ENCODE assay signal across 18 cellular contexts in the genomic region with DNA sequence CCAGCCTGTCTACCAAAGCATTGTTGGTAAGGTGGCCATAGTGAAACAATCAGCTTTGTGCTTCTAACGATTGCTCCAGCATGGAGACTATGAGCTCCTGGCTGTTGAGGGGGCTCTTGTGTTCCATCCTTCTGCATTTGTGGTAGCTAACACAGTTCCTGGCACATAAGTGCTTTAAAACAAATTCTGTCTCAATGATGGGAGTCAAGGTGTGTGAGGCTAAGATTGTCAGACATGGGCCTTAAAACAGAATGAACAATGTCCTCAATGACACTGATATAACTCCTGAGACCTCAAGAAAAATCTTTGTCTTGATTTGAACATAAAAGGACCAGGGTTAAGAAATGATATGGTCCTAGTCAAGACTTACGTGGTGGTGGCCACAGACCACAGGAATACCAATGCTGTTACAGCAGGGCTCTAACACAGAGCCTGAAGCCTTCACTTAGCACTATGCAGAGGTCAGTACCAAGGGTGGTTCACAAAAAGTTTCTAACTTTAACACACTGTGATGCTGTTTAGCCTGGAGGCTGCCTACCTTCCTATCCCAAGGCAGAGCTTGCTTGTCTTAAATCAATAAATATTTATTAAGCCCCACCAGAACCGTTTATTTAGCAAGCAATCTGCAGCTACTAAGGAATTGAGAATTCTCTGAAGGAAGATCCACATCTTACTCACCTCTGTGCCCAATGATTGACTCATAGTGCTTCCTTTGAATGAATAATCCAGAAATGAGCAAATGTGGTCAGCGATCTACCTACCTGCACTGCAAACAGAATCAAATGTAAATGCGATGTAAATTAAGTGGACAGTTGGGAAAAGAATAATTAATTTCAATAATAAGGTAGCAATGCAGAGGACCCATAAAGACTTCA. TPM values are rescaled to one million over a fixed set of nuclear protein-coding genes. Genes with fewer than 3 reads are reported as not detected.
DNase-seq lines count a peak whose midpoint lies in the region; ATAC-seq, FAIRE-seq and TF ChIP-seq lines count a peak whose summit lies in the region.
"Had no signal": no experiment of that assay in that cellular context is flagged by ENCODE, and none has a peak within 500 bp of the region (broad histone marks: within the 10 kb centered on the region; RNA-seq: fewer than 3 reads in every experiment).

No MANE protein-coding gene starts in this region.

- TF ChIP-seq EP300 in A549 (IDR thresholded peaks at IDR 0.05): no peak

- TF ChIP-seq RAD21 in A549 (conservative IDR thresholded peaks at IDR 0.05 in 1 of 2, IDR thresholded peaks at IDR 0.05 in 1 of 2): no peak

- CTCF ChIA-PET in A549 (lab: Yijun Ruan, JAX): interaction anchor here (1.3 to 3.0 kb wide), 2 partner anchors 84 kb away, joined by 3 to 9 read pairs; no protein-coding TSS in a partner anchor

- H3K9me3 ChIP-seq in A549: no peaks in the 10 kb centered on the region
- H3K9me3 ChIP-seq: right atrium auricular region had no signal

- H3K4me3 ChIP-seq in A549 (no peak overlapping the region), epithelial cell of proximal tubule (ENCODE audit: low read depth, low read length) (no peak overlapping the region)
- H3K4me3 ChIP-seq: right atrium auricular region had no signal

- no peak for DNase-seq in A549 (ENCODE audit: low read depth in 1 of 2, low spot score in 1 of 2)
- peak; percentile 57 for DNase-seq in EL
- DNase-seq in RKO (ENCODE audit: low spot score): peak; percentile 4
- DNase-seq in epithelial cell of proximal tubule (ENCODE audit: low read depth): peak; percentile 40
- DNase-seq in SIG-M5 treated with dmso at 0.1 percent for 504 hours (lab: John Stamatoyannopoulos, UW; ENCODE audit: unreplicated experiment): no peak
- DNase-seq in NCI-H1694 treated with DMSO at 0.1 percent for 48 hours (lab: John Stamatoyannopoulos, UW): no peak
- DNase-seq: activated CD4-positive, alpha-beta memory T cell treated with anti-CD3 and anti-CD28 coated beads for 36 hours; endodermal cell; foreskin melanocyte; left ventricle myocardium superior; NCI-H2081; NCI-H524 treated with DMSO at 0.1 percent for 48 hours; occipital lobe; substantia nigra had no signal

- POLR2A ChIA-PET in A549 (lab: Yijun Ruan, JAX): no interaction called here

- no peak for FAIRE-seq in A549 (lab: Jason Lieb, UNC)

- H3K4me2 ChIP-seq in A549: peak overlapping the region; percentile 34

- H3K27ac ChIP-seq in A549: peak overlapping the region in 1 of 2 experiments; percentile 24; a peak in 3 of 6 replicates
- H3K27ac ChIP-seq: right atrium auricular region had no signal

- TF ChIP-seq CTCF in A549 (IDR thresholded peaks at IDR 0.05): no peak
- TF ChIP-seq CTCF in epithelial cell of proximal tubule (conservative IDR thresholded peaks at IDR 0.05; ENCODE audit: low read depth, low read length): no peak

- peaks cover 65% of the 10 kb centered on the region for H3K4me1 ChIP-seq in A549
- H3K4me1 ChIP-seq: right atrium auricular region had no signal

- ATAC-seq in A549: no peak
- no peak for ATAC-seq in HG03108 (IDR thresholded peaks at IDR 0.05; ENCODE audit: unreplicated experiment)
- ATAC-seq: left ventricle myocardium superior had no signal

- TF ChIP-seq POLR2A in A549 (IDR thresholded peaks at IDR 0.05; ENCODE audit: low read length): no peak

- 26% methylated on average over 5 of the region's 5 CpGs for WGBS in A549 (ENCODE audit: missing lambda C conversion rate)

TF ChIP-seq in A549, 52 proteins besides CTCF, POLR2A, EP300 and RAD21:
- TF ChIP-seq POLR2AphosphoS2 (conservative IDR thresholded peaks at IDR 0.05; ENCODE audit: low read length): no peak
- TF ChIP-seq FOSB (CRISPR knock-in tag; IDR thresholded peaks at IDR 0.05): no peak
- TF ChIP-seq HEYL (CRISPR knock-in tag; IDR thresholded peaks at IDR 0.05): no peak
- TF ChIP-seq, protein P1, sequence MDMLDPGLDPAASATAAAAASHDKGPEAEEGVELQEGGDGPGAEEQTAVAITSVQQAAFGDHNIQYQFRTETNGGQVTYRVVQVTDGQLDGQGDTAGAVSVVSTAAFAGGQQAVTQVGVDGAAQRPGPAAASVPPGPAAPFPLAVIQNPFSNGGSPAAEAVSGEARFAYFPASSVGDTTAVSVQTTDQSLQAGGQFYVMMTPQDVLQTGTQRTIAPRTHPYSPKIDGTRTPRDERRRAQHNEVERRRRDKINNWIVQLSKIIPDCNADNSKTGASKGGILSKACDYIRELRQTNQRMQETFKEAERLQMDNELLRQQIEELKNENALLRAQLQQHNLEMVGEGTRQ (IDR thresholded peaks at IDR 0.05): no peak
- no peak for TF ChIP-seq PHF8 (IDR thresholded peaks at IDR 0.05; ENCODE audit: borderline replicate concordance, low read depth)
- TF ChIP-seq CBX2 (IDR thresholded peaks at IDR 0.05; ENCODE audit: borderline replicate concordance, low read depth): no peak
- TF ChIP-seq JUN (IDR thresholded peaks at IDR 0.05): no peak

RNA-seq across cellular contexts. Expression of a gene that starts 35.1 kb away (rescaled TPM):
- polyA plus RNA-seq in A549 (2011; rRNA removed): 2.5 TPM in 2 replicates
- 4.1 and 5.0 TPM in 2 replicates for polyA plus RNA-seq in A549 (2012; cell fraction: cytosol; rRNA removed)
- 4.4 and 5.9 TPM in 2 replicates for polyA plus RNA-seq in A549 (2012; cell fraction: nucleus; rRNA removed)
- polyA plus RNA-seq in A549 (2017; fragmentation: RNase III; extraction: RNeasy Plus Mini Kit Qiagen cat#74134 plus additional on column Dnase treatment): 13.5 to 19.0 TPM (median 16.1 TPM) in 3 replicates
- polyA minus RNA-seq in A549 (2011; rRNA and poly(A)+ RNA removed): 3.5 and 4.0 TPM in 2 replicates
- total RNA-seq in epithelial cell of proximal tubule: 53.7 and 67.0 TPM in 2 replicates
- total RNA-seq: activated CD4-positive, alpha-beta memory T cell treated with anti-CD3 and anti-CD28 coated beads for 36 hours; activated T-helper 1 cell treated with anti-CD3 and anti-CD28 coated beads, Interleukin-12 subunit alpha, Interleukin-12 subunit beta, Interleukin-2, Interleukin-4 antibody, amounts not matched to agents 30 ng/mL and 10 ng/mL and 1 ng/mL, durations not matched to agents 14 hours and 24 hours and 36 hours; OCI-LY7 had no signal

Comparison
In these comparisons a context has a peak if more than half of its experiments do, and no peak if none do; other contexts are left out.
1. DNase-seq: peak in EL (single experiment), RKO (single experiment) and epithelial cell of proximal tubule (single experiment); none in A549 (0 of 2), SIG-M5 treated with dmso at 0.1 percent for 504 hours (single experiment) and NCI-H1694 treated with DMSO at 0.1 percent for 48 hours (single experiment).